In the genomic region with DNA sequence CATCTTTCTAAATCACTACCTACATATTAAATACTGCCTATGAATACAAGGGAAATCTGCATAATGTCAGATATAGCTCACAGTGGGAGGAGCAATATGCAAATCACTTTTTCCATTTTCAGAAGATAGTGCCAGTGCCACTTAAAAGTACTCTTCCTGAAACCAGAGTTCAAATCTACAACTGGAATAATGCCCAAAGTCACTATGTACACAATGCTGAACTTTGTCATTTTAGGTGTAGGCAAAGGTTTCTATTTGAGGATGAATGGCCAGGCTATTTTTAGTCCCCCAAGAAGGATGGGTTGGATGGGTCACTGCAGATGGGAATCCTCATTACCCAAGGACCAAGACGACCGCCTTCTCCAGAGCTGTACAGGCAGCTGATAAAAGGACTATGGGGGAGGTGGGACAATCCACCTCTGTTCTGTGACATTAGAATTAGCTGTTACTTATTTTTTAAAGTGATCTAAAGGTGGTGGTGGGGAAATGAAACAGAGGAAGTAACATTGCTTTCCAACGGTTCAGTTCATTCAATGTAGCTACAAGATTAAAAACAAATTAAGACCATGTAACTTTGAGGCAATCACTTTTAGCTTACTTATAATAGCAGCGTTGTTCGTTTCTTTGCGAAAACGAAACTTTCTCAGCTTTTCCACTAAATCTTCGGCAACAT, we compare ENCODE assay signal across 12 cellular contexts. TPM values are rescaled to one million over a fixed set of nuclear protein-coding genes. Genes with fewer than 3 reads are reported as not detected.
DNase-seq lines count a peak whose midpoint lies in the region; ATAC-seq and TF ChIP-seq lines count a peak whose summit lies in the region.
"Had no signal": no experiment of that assay in that cellular context is flagged by ENCODE, and none has a peak within 500 bp of the region (broad histone marks: within the 10 kb centered on the region; RNA-seq: fewer than 3 reads in every experiment).

No MANE protein-coding gene starts in this region.

- H3K27ac ChIP-seq in BLaER1: no peak overlapping the region
- peak overlapping the region; percentile 93 for H3K27ac ChIP-seq in OCI-LY7 (ENCODE audit: low read depth, low read length, poor library complexity, severe bottlenecking)
- H3K27ac ChIP-seq: adrenal gland had no signal

- no peaks in the 10 kb centered on the region for H3K9me2 ChIP-seq in OCI-LY7 (ENCODE audit: insufficient read depth, low read length)

- H3K79me2 ChIP-seq in OCI-LY7 (ENCODE audit: insufficient read depth, low read depth, low read length): peaks cover 81% of the 10 kb centered on the region

- CTCF ChIA-PET in OCI-LY7 (lab: Charles Lee; ENCODE audit: unreplicated experiment): interaction anchor here (0.6 kb wide), 1 partner anchor 946 kb away, joined by 3 read pairs; no protein-coding TSS in a partner anchor

- H4K20me1 ChIP-seq in BLaER1 (peaks cover 57% of the 10 kb centered on the region), OCI-LY7 (ENCODE audit: insufficient read depth, low read length) (0 out of 2 replicates have a peak, but pooled peaks cover 4% of the 10 kb centered on the region)

- H3K9me3 ChIP-seq in BLaER1: peaks cover 3% of the 10 kb centered on the region; the same call in 1 of the 2 replicates
- no peaks in the 10 kb centered on the region; the same call in 1 of the 2 replicates for H3K9me3 ChIP-seq in OCI-LY7 (ENCODE audit: low read length)
- H3K9me3 ChIP-seq: adrenal gland had no signal

- no peak overlapping the region; the same call in 1 of the 2 replicates for H2AFZ ChIP-seq in OCI-LY7 (ENCODE audit: low read length)

- POLR2A ChIA-PET in OCI-LY7 (lab: Charles Lee): interaction anchor here (1.0 to 9.3 kb wide), 10 partner anchors 10 to 399 kb away, joined by 3 to 75 read pairs (median 8); a partner anchor contains a TSS

- intact Hi-C loops in OCI-LY7 (cut with micrococcal nuclease; ENCODE audit: unreplicated experiment) (loop anchor here (1.0 kb wide), 1 partner anchor 42 kb away; a partner anchor contains a TSS), posterior vena cava (cut with DNase I) (no loop called here)

- no peak for ATAC-seq in GM19023 (IDR thresholded peaks at IDR 0.05; ENCODE audit: unreplicated experiment)

- H3K27me3 ChIP-seq in BLaER1: no peaks in the 10 kb centered on the region
- H3K27me3 ChIP-seq: adrenal gland had no signal

- DNase-seq in GM12865 (ENCODE audit: low read depth) (no peak), OCI-LY7 (ENCODE audit: low spot score) (peak; percentile 71), germinal center (ENCODE audit: low spot score) (peak; percentile 43), islet precursor cell (no peak), posterior vena cava (ENCODE audit: low spot score) (no peak)
- no peak for DNase-seq in activated effector memory CD4-positive, alpha-beta T cell treated with Interleukin-2 at 50 U/mL for 16 hours
- DNase-seq: activated CD8-positive, alpha-beta memory T cell treated with anti-CD3 and anti-CD28 coated beads for 24 hours; adrenal gland; C1 segment of cervical spinal cord; OCI-M1 had no signal

- no TSS peak for BruUV-seq in OCI-LY7 (replicated peaks; lab: Mats Ljungman, UMichigan)

- no peak overlapping the region for H3K4me3 ChIP-seq in BLaER1
- H3K4me3 ChIP-seq in GM12865 (ENCODE audit: low read depth, low read length): peak overlapping the region; percentile 61
- H3K4me3 ChIP-seq in OCI-LY7 (ENCODE audit: low read depth, low read length, poor library complexity, severe bottlenecking): peak overlapping the region; percentile 87
- H3K4me3 ChIP-seq: adrenal gland had no signal

- peaks cover 44% of the 10 kb centered on the region for H3K4me1 ChIP-seq in BLaER1
- H3K4me1 ChIP-seq in OCI-LY7 (ENCODE audit: insufficient read depth, low read length, poor library complexity, severe bottlenecking): peaks cover 71% of the 10 kb centered on the region

- no peak for TF ChIP-seq CTCF in GM12865 (IDR thresholded peaks at IDR 0.05; ENCODE audit: insufficient read depth, low read depth, low read length, missing control alignments)
- TF ChIP-seq CTCF in OCI-LY7 (conservative IDR thresholded peaks at IDR 0.05; ENCODE audit: low read length): no peak

- no peak overlapping the region for H3K9ac ChIP-seq in BLaER1

- H3K4me2 ChIP-seq in BLaER1 (peak overlapping the region; percentile 24; the same call in 1 of the 2 replicates), OCI-LY7 (ENCODE audit: low read length) (peak overlapping the region; percentile 87)

- peaks cover 56% of the 10 kb centered on the region for H3K36me3 ChIP-seq in BLaER1
- H3K36me3 ChIP-seq in OCI-LY7 (ENCODE audit: insufficient read depth, low read length): peaks cover 54% of the 10 kb centered on the region

RNA-seq across cellular contexts. Expression of a gene that starts 5.6 kb away (rescaled TPM):
- 45.7 and 61.3 TPM in 2 replicates for total RNA-seq in OCI-LY7 (2014; rRNA removed; shearing (Covaris generic))
- 81.7 and 82.2 TPM in 2 replicates for total RNA-seq in OCI-LY7 (2022)
- 10 to 100 TPM; 60.0 to 60.8 TPM for total RNA-seq in posterior vena cava

RNA-seq across cellular contexts. Expression of a gene that starts 26.5 kb away (rescaled TPM):
- total RNA-seq in OCI-LY7 (2014; rRNA removed; shearing (Covaris generic)): 8.4 and 10.0 TPM in 2 replicates
- total RNA-seq in OCI-LY7 (2022) (11.8 and 13.4 TPM in 2 replicates), posterior vena cava (10 to 100 TPM; 27.5 to 32.6 TPM)

RNA-seq across cellular contexts. Expression of a gene that starts 42.0 kb away (rescaled TPM):
- total RNA-seq in OCI-LY7 (2014; rRNA removed; shearing (Covaris generic)): 18.7 and 29.7 TPM in 2 replicates
- 96.6 and 109 TPM in 2 replicates for total RNA-seq in OCI-LY7 (2022)
- total RNA-seq in posterior vena cava: 100 to 1,000 TPM; 104 to 110 TPM

Comparison
In these comparisons a context has a peak if more than half of its experiments do, and no peak if none do; other contexts are left out.
1. DNase-seq: peak in OCI-LY7 (single experiment) and germinal center (single experiment); none in GM12865 (single experiment), activated effector memory CD4-positive, alpha-beta T cell treated with Interleukin-2 at 50 U/mL for 16 hours (single experiment), islet precursor cell (single experiment) and posterior vena cava (single experiment).